8 cellular contexts compared by ENCODE assay signal in the genomic region with DNA sequence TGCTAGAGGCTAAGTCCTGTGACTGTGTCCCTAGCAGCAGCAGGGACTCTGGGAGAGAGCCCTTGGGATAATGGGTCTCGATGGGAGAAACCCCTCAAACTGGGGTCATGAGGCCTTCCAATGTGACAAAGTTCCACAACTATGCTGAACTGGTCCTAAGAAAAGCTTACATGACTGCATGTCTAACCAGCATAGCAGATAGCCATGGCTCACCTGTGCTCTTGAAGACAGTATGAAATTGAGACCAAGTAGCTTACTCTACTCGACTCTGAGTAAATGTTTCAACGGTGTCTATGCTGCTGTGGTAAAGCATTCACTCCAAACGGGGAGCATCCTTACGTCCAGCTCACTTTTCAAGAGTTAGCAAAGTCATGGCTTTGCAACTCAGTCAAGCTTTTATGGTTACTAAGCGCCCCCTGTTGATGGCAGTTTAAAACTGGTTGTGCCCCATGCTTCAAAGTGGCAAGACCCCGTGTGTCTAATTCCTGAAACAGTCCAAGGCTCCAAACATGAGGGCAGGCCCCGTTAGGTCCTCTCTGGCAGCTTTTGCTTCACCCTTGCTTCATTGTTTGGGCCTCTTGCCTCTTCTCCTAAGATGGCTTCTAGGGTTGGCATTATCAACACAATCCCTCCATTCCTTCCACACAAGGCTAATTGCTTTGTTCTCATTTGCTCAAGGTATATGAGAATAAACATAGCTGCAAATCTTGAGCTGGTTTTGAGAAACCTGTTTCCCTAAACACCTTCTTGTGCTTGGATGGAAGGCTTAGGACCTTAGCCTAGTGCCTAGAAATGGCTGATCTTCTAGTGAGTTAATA. TPM values are rescaled to one million over a fixed set of nuclear protein-coding genes. Genes with fewer than 3 reads are reported as not detected.
DNase-seq lines count a peak whose midpoint lies in the region; ATAC-seq, FAIRE-seq and TF ChIP-seq lines count a peak whose summit lies in the region.

No MANE protein-coding gene starts in this region.

- H3K36me3 ChIP-seq in bronchial epithelial cell (ENCODE audit: control insufficient read depth, insufficient read depth, low read length) (no peaks in the 10 kb centered on the region), keratinocyte (ENCODE audit: control insufficient read depth in 2 of 2, extremely low read depth in 1 of 2, insufficient read depth in 2 of 2, low read length in 2 of 2) (no peaks in the 10 kb centered on the region), HAP-1 (replicated peaks) (no peaks in the 10 kb centered on the region)

- no peaks in the 10 kb centered on the region for H3K9me1 ChIP-seq in keratinocyte (ENCODE audit: control insufficient read depth, extremely low read depth, insufficient read depth, low read length)

- H3K9me3 Mint-ChIP-seq in WTC11: no peaks in the 10 kb centered on the region

- in situ Hi-C loops in HAP-1 (cut with MboI; ENCODE audit: low sequenced_read_pairs): no loop called here

- H3K9ac ChIP-seq in keratinocyte (ENCODE audit: control insufficient read depth, extremely low read depth, insufficient read depth, low read length): no peak overlapping the region

- peak overlapping the region; percentile 44 for H3K27ac ChIP-seq in keratinocyte (ENCODE audit: control insufficient read depth, insufficient read depth, low read length)

- H4K20me1 ChIP-seq in keratinocyte (ENCODE audit: control insufficient read depth, extremely low read depth, insufficient read depth, low read length): no peaks in the 10 kb centered on the region

- TF ChIP-seq POLR2A in H54 (IDR thresholded peaks at IDR 0.05; ENCODE audit: low read depth, low read length): no peak

- no peak overlapping the region for H3K27ac Mint-ChIP-seq in WTC11

- H3K4me1 ChIP-seq in keratinocyte (ENCODE audit: control insufficient read depth, extremely low read depth, insufficient read depth, low read length): peaks cover 39% of the 10 kb centered on the region
- no peaks in the 10 kb centered on the region for H3K4me1 ChIP-seq in HAP-1

- no peaks in the 10 kb centered on the region for H3K9me3 ChIP-seq in keratinocyte (ENCODE audit: control insufficient read depth, low read depth, low read length)
- no peaks in the 10 kb centered on the region for H3K9me3 ChIP-seq in HAP-1

- H3K4me2 ChIP-seq in keratinocyte (ENCODE audit: control insufficient read depth, extremely low read depth, insufficient read depth, low read depth, low read length): peak overlapping the region; percentile 72

- H3K36me3 Mint-ChIP-seq in WTC11: no peaks in the 10 kb centered on the region

- POLR2A ChIA-PET in WTC11 (lab: Charles Lee): interaction anchor here (0.8 to 1.1 kb wide), 5 partner anchors 10 to 253 kb away, joined by 3 to 5 read pairs (median 3); no protein-coding TSS in a partner anchor

- H2AFZ ChIP-seq in keratinocyte (ENCODE audit: control insufficient read depth, low read length): no peak overlapping the region

- FAIRE-seq in H54 (lab: Jason Lieb, UNC): no peak
- peak; percentile 95 for FAIRE-seq in bronchial epithelial cell (lab: Jason Lieb, UNC)
- no peak for FAIRE-seq in keratinocyte (lab: Jason Lieb, UNC)

- ATAC-seq in WTC11: peak; percentile 97

- peaks cover 15% of the 10 kb centered on the region for H3K27me3 Mint-ChIP-seq in WTC11 (ENCODE audit: low read depth)

- CTCF ChIA-PET in WTC11 (lab: Charles Lee): interaction anchor here (0.5 to 3.8 kb wide), 58 partner anchors 8 to 768 kb away, joined by 3 to 92 read pairs (median 6); a partner anchor contains a TSS

- H3K27me3 ChIP-seq in bronchial epithelial cell (ENCODE audit: control insufficient read depth, insufficient read depth, low read length) (no peaks in the 10 kb centered on the region), keratinocyte (ENCODE audit: control insufficient read depth, extremely low read depth, insufficient read depth, low read length) (no peaks in the 10 kb centered on the region), HAP-1 (ENCODE audit: low read depth) (peaks cover 11% of the 10 kb centered on the region)

- no peaks in the 10 kb centered on the region for H3K79me2 ChIP-seq in keratinocyte (ENCODE audit: control insufficient read depth, insufficient read depth, low read length)

- no peaks in the 10 kb centered on the region for H3K4me1 Mint-ChIP-seq in WTC11

- H3K4me3 Mint-ChIP-seq in WTC11: no peak overlapping the region

- peak; percentile 60 for TF ChIP-seq CTCF in WTC11 (IDR thresholded peaks at IDR 0.05)
- peak; percentile 83 for TF ChIP-seq CTCF in bronchial epithelial cell (IDR thresholded peaks at IDR 0.05; ENCODE audit: insufficient read depth, low read length, severe bottlenecking)
- TF ChIP-seq CTCF in keratinocyte (optimal IDR thresholded peaks at IDR 0.05 in 1 of 3, IDR thresholded peaks at IDR 0.05 in 1 of 3, conservative IDR thresholded peaks at IDR 0.05 in 1 of 3; ENCODE audit: extremely low read depth in 1 of 3, insufficient read depth in 2 of 3, low read length in 3 of 3): peak; percentile 77 to 86 (median 84)

- dilution Hi-C loops in keratinocyte (cut with MboI; ENCODE audit: extremely low pct_ligation_motif_present, low sequenced_read_pairs): no loop called here

- H3K4me3 ChIP-seq in bronchial epithelial cell (ENCODE audit: low read depth, low read length) (no peak overlapping the region), keratinocyte (ENCODE audit: control insufficient read depth in 2 of 3, extremely low read depth in 1 of 3, insufficient read depth in 2 of 3, low read depth in 1 of 3, low read length in 3 of 3) (no peak overlapping the region), HAP-1 (no peak overlapping the region)

- peak; percentile 65 for DNase-seq in GDM1 (lab: John Stamatoyannopoulos, UW)
- peak; percentile 46 for DNase-seq in H54 (ENCODE audit: insufficient read length, low spot score)
- peak; percentile 52 to 85 (median 85) for DNase-seq in NCI-H1417 (lab: John Stamatoyannopoulos, UW)
- DNase-seq in WTC11 (ENCODE audit: low spot score): peak; percentile 72
- DNase-seq in bronchial epithelial cell (ENCODE audit: low read depth): peak; percentile 83
- DNase-seq in keratinocyte (ENCODE audit: low read depth, low spot score): peak; percentile 74
- peak; percentile 57 to 74 for DNase-seq in stimulated activated CD4-positive, alpha-beta T cell treated with anti-CD3 and anti-CD28 coated beads, Interleukin-2, amount 100 ng/mL, for 24 hours
- no peak for DNase-seq in HAP-1 (ENCODE audit: low spot score in 2 of 2)

TF ChIP-seq in WTC11, 78 proteins besides CTCF, POLR2A, EP300 and RAD21 (continues in another document):
- TF ChIP-seq MXD4 (CRISPR knock-in tag; IDR thresholded peaks at IDR 0.05; ENCODE audit: borderline replicate concordance) (no peak), ZNF263 (CRISPR knock-in tag; IDR thresholded peaks at IDR 0.05; ENCODE audit: low read depth) (no peak), RORB (CRISPR knock-in tag; IDR thresholded peaks at IDR 0.05) (no peak), GABPB1 (CRISPR knock-in tag; IDR thresholded peaks at IDR 0.05) (no peak), JAZF1 (CRISPR knock-in tag; IDR thresholded peaks at IDR 0.05) (no peak), NR2C2 (CRISPR knock-in tag; IDR thresholded peaks at IDR 0.05) (no peak)
- TF ChIP-seq, protein P1, sequence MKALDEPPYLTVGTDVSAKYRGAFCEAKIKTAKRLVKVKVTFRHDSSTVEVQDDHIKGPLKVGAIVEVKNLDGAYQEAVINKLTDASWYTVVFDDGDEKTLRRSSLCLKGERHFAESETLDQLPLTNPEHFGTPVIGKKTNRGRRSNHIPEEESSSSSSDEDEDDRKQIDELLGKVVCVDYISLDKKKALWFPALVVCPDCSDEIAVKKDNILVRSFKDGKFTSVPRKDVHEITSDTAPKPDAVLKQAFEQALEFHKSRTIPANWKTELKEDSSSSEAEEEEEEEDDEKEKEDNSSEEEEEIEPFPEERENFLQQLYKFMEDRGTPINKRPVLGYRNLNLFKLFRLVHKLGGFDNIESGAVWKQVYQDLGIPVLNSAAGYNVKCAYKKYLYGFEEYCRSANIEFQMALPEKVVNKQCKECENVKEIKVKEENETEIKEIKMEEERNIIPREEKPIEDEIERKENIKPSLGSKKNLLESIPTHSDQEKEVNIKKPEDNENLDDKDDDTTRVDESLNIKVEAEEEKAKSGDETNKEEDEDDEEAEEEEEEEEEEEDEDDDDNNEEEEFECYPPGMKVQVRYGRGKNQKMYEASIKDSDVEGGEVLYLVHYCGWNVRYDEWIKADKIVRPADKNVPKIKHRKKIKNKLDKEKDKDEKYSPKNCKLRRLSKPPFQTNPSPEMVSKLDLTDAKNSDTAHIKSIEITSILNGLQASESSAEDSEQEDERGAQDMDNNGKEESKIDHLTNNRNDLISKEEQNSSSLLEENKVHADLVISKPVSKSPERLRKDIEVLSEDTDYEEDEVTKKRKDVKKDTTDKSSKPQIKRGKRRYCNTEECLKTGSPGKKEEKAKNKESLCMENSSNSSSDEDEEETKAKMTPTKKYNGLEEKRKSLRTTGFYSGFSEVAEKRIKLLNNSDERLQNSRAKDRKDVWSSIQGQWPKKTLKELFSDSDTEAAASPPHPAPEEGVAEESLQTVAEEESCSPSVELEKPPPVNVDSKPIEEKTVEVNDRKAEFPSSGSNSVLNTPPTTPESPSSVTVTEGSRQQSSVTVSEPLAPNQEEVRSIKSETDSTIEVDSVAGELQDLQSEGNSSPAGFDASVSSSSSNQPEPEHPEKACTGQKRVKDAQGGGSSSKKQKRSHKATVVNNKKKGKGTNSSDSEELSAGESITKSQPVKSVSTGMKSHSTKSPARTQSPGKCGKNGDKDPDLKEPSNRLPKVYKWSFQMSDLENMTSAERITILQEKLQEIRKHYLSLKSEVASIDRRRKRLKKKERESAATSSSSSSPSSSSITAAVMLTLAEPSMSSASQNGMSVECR (CRISPR knock-in tag; IDR thresholded peaks at IDR 0.05; ENCODE audit: borderline replicate concordance): no peak
- TF ChIP-seq, protein P2, sequence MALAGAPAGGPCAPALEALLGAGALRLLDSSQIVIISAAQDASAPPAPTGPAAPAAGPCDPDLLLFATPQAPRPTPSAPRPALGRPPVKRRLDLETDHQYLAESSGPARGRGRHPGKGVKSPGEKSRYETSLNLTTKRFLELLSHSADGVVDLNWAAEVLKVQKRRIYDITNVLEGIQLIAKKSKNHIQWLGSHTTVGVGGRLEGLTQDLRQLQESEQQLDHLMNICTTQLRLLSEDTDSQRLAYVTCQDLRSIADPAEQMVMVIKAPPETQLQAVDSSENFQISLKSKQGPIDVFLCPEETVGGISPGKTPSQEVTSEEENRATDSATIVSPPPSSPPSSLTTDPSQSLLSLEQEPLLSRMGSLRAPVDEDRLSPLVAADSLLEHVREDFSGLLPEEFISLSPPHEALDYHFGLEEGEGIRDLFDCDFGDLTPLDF (CRISPR knock-in tag; IDR thresholded peaks at IDR 0.05): no peak

RNA-seq across cellular contexts. Expression of a gene that starts 46.6 kb away (rescaled TPM):
- total RNA-seq in WTC11 (2021): 18.9 to 20.8 TPM (median 20.4 TPM) in 3 replicates
- 18.7 and 19.3 TPM in 2 replicates for total RNA-seq in bronchial epithelial cell
- 47.4 to 96.9 TPM (median 58.5 TPM) in 3 replicates for polyA plus RNA-seq in keratinocyte
- 70.1 TPM for polyA plus RNA-seq in keratinocyte (2011; ENCODE audit: low read depth)
- polyA plus RNA-seq in keratinocyte (2011; cell fraction: cytosol; rRNA removed): 46.5 and 83.0 TPM in 2 replicates
- polyA plus RNA-seq in keratinocyte (2011; cell fraction: nucleus; rRNA removed): 61.8 and 103 TPM in 2 replicates
- polyA plus RNA-seq in keratinocyte (2012; ENCODE audit: low replicate concordance): 36.4 and 48.4 TPM in 2 replicates
- 6.8 to 52.8 TPM (median 21.1 TPM) in 3 replicates for polyA minus RNA-seq in keratinocyte
- polyA minus RNA-seq in keratinocyte (2011; cell fraction: cytosol; rRNA and poly(A)+ RNA removed): 35.3 TPM
- 22.1 and 50.5 TPM in 2 replicates for polyA minus RNA-seq in keratinocyte (2011; cell fraction: nucleus; rRNA and poly(A)+ RNA removed)

Comparison
In these comparisons a context has a peak if more than half of its experiments do, and no peak if none do; other contexts are left out.
1. DNase-seq: peak in GDM1 (single experiment), H54 (single experiment), NCI-H1417 (3 of 3), WTC11 (single experiment), bronchial epithelial cell (single experiment), keratinocyte (single experiment) and stimulated activated CD4-positive, alpha-beta T cell treated with anti-CD3 and anti-CD28 coated beads, Interleukin-2, amount 100 ng/mL, for 24 hours (2 of 2); none in HAP-1 (0 of 2).
2. Peak in every context shown above with its lines, with median percentiles within 50 percentile points of each other: CTCF ChIP-seq.